In the genomic region with DNA sequence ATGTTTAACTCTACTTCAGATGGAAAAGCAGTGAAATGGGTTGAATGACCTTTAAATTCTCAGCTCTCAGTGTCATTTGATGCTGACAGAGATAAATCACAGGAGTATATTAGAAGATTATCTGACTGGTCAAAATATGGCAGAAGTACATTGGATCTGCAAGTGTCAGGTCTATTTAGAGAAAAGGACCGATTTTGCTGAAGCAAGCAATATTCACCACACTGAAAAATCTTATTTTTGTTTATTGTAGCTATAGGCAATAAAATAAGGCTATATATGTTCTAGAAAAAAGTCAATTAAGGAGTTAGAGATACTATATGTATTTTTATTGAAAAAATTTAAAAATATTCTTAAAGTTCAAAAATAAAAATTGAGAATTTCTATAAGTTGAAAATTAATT, we compare ENCODE assay signal across 22 cellular contexts.
"Had no signal": no experiment of that assay in that cellular context is flagged by ENCODE, and none has a peak within 500 bp of the region (broad histone marks: within the 10 kb centered on the region; RNA-seq: fewer than 3 reads in every experiment).

No MANE protein-coding gene starts in this region.

- H3K4me3 ChIP-seq: MG63, SJSA1, SK-N-MC had no signal

- H3K27me3 ChIP-seq: MG63, SJSA1 had no signal

- H3K4me3 Mint-ChIP-seq: IgD-negative memory B cell had no signal

- H3K9me3 ChIP-seq: MG63, SJSA1 had no signal

- H3K27ac Mint-ChIP-seq: IgD-negative memory B cell had no signal

- DNase-seq: Karpas-422, KBM-7, MG63, NCI-H1092, NCI-H1105 treated with DMSO at 0.1 percent for 48 hours, NCI-H1417 treated with DMSO at 0.1 percent for 48 hours, NCI-H146, NCI-H1694 treated with DMSO at 0.1 percent for 48 hours, NCI-H1930, NCI-H2081, NCI-H2107, NCI-H2227 treated with DMSO at 0.1 percent for 48 hours, NCI-H524, NCI-H526 treated with DMSO at 0.1 percent for 48 hours, NCI-H748 treated with DMSO at 0.1 percent for 48 hours, Right ventricle myocardium superior, RPMI8226, SIG-M5 had no signal

- H3K36me3 Mint-ChIP-seq: IgD-negative memory B cell had no signal

- H3K27ac ChIP-seq: SJSA1, SK-N-MC had no signal

- FAIRE-seq: RCC 7860 had no signal

- H3K4me1 ChIP-seq: SJSA1 had no signal

- H3K9me3 Mint-ChIP-seq: IgD-negative memory B cell had no signal

- H3K36me3 ChIP-seq: MG63, SJSA1 had no signal

- H3K4me1 Mint-ChIP-seq: IgD-negative memory B cell had no signal

- H3K27me3 Mint-ChIP-seq: IgD-negative memory B cell had no signal
